ENCODE assay signal across 14 cellular contexts in the genomic region with DNA sequence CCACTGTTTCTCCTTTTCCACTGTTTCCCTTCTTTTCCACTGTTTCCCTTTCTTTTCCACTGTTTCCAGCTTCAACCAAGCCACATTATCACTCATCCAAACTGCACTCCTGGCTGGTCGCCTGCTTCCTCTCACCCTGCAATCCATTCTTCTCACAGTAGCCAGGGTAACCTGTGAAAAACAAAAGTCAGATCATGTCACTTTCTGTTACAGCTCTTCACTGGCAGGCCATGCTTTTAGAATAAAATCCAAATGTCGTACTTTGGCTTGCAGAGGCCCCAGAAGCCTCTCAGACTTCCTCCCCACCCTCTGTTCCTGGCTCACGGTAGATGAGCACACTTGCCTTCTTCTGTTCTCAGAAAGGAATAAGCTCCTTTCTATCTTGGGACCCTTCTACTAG. TPM values are rescaled to one million over a fixed set of nuclear protein-coding genes. Genes with fewer than 3 reads are reported as not detected.
DNase-seq lines count a peak whose midpoint lies in the region; ATAC-seq and TF ChIP-seq lines count a peak whose summit lies in the region.
"Had no signal": no experiment of that assay in that cellular context is flagged by ENCODE, and none has a peak within 500 bp of the region (broad histone marks: within the 10 kb centered on the region; RNA-seq: fewer than 3 reads in every experiment).

No MANE protein-coding gene starts in this region.

- H3K27me3 Mint-ChIP-seq in stimulated activated naive CD8-positive, alpha-beta T cell treated with anti-CD3 and anti-CD28 coated beads, Interleukin-15, Interleukin-2, amounts not matched to agents 100 ng/mL and 50 ng/mL, for 24 hours = no peaks in the 10 kb centered on the region
- H3K27me3 Mint-ChIP-seq in mesothelial cell of epicardium (ENCODE audit: low read depth) = no peaks in the 10 kb centered on the region

- no peak overlapping the region for H3K4me3 Mint-ChIP-seq in stimulated activated naive CD8-positive, alpha-beta T cell treated with anti-CD3 and anti-CD28 coated beads, Interleukin-15, Interleukin-2, amounts not matched to agents 100 ng/mL and 50 ng/mL, for 24 hours
- no peak overlapping the region for H3K4me3 Mint-ChIP-seq in mesothelial cell of epicardium

- H3K4me1 Mint-ChIP-seq in stimulated activated naive CD8-positive, alpha-beta T cell treated with anti-CD3 and anti-CD28 coated beads, Interleukin-15, Interleukin-2, amounts not matched to agents 100 ng/mL and 50 ng/mL, for 24 hours (ENCODE audit: low read depth) = peaks cover 14% of the 10 kb centered on the region
- H3K4me1 Mint-ChIP-seq in mesothelial cell of epicardium = peaks cover 11% of the 10 kb centered on the region

- H3K36me3 Mint-ChIP-seq in stimulated activated naive CD8-positive, alpha-beta T cell treated with anti-CD3 and anti-CD28 coated beads, Interleukin-15, Interleukin-2, amounts not matched to agents 100 ng/mL and 50 ng/mL, for 24 hours (ENCODE audit: low read depth) = peaks cover 17% of the 10 kb centered on the region
- peaks cover 12% of the 10 kb centered on the region for H3K36me3 Mint-ChIP-seq in mesothelial cell of epicardium

- ATAC-seq in stimulated activated naive CD8-positive, alpha-beta T cell treated with anti-CD3 and anti-CD28 coated beads, Interleukin-15, Interleukin-2, amounts not matched to agents 100 U/mL and 50 U/mL, for 24 hours = no peak
- no peak for ATAC-seq in HG03025 (IDR thresholded peaks at IDR 0.05; ENCODE audit: low FRiP score, unreplicated experiment)
- ATAC-seq in HG02981 (IDR thresholded peaks at IDR 0.05; ENCODE audit: unreplicated experiment) = no peak
- ATAC-seq: activated CD4-positive, CD25-positive, alpha-beta regulatory T cell treated with anti-CD3 and anti-CD28 coated beads, Interleukin-2, amount 50 U/mL, for 24 hours; mucosa of descending colon; psoas muscle had no signal

- peak overlapping the region; percentile 2 for H3K27ac Mint-ChIP-seq in stimulated activated naive CD8-positive, alpha-beta T cell treated with anti-CD3 and anti-CD28 coated beads, Interleukin-15, Interleukin-2, amounts not matched to agents 100 ng/mL and 50 ng/mL, for 24 hours
- peak overlapping the region; percentile 27 for H3K27ac Mint-ChIP-seq in mesothelial cell of epicardium

- TF ChIP-seq CTCF in choroid plexus epithelial cell (conservative IDR thresholded peaks at IDR 0.05; ENCODE audit: low read depth, low read length) (no peak), mesothelial cell of epicardium (IDR thresholded peaks at IDR 0.05; ENCODE audit: unreplicated experiment) (no peak)

- no peaks in the 10 kb centered on the region for H3K9me3 Mint-ChIP-seq in stimulated activated naive CD8-positive, alpha-beta T cell treated with anti-CD3 and anti-CD28 coated beads, Interleukin-15, Interleukin-2, amounts not matched to agents 100 ng/mL and 50 ng/mL, for 24 hours
- no peaks in the 10 kb centered on the region for H3K9me3 Mint-ChIP-seq in mesothelial cell of epicardium

- no peak overlapping the region for H3K4me3 ChIP-seq in choroid plexus epithelial cell (ENCODE audit: low read depth, low read length)
- H3K4me3 ChIP-seq: mucosa of descending colon, psoas muscle, thoracic aorta had no signal

- no peak for DNase-seq in stimulated activated naive CD8-positive, alpha-beta T cell treated with anti-CD3 and anti-CD28 coated beads, Interleukin-15, Interleukin-2, amounts not matched to agents 100 U/mL and 50 U/mL, for 24 hours
- DNase-seq in choroid plexus epithelial cell (ENCODE audit: low read depth) (peak; percentile 30), mesothelial cell of epicardium (ENCODE audit: low spot score in 2 of 2, unreplicated experiment in 2 of 2) (no peak), HuH-7 (ENCODE audit: low spot score) (no peak), putamen (ENCODE audit: low spot score) (no peak)
- DNase-seq: effector CD8-positive, alpha-beta T cell; mucosa of descending colon; NCI-H510A treated with DMSO at 0.1 percent for 48 hours had no signal

RNA-seq across cellular contexts. Expression of a gene that starts 33.9 kb away (rescaled TPM):
- 36.5 to 36.9 TPM (median 36.8 TPM) in 3 replicates for total RNA-seq in mesothelial cell of epicardium
